ENCODE assay signal across 8 cellular contexts in genomic region chr14:41607119-41607785, GRCh38. TPM values are rescaled to one million over a fixed set of nuclear protein-coding genes. Genes with fewer than 3 reads are reported as not detected.
DNase-seq lines count a peak whose midpoint lies in the region; ATAC-seq lines count a peak whose summit lies in the region.

No MANE protein-coding gene starts in this region.

- H3K9me3 Mint-ChIP-seq in activated T-helper 2 cell treated with anti-CD3 and anti-CD28 coated beads, Interferon-gamma antibody, Interleukin-2, Interleukin-4, amounts not matched to agents 10 μg/mL and 5 μg/mL and 100 μg/mL, durations not matched to agents 14 hours and 24 hours and 36 hours = no peaks in the 10 kb centered on the region
- H3K9me3 Mint-ChIP-seq in stimulated activated naive B cell treated with anti-CD40 and anti-IgM and Interleukin-4, amounts not matched to agents 10 μg/mL and 1 μg/mL and 100 μg/mL, for 72 hours = no peaks in the 10 kb centered on the region

- no peaks in the 10 kb centered on the region for H3K36me3 Mint-ChIP-seq in activated T-helper 2 cell treated with anti-CD3 and anti-CD28 coated beads, Interferon-gamma antibody, Interleukin-2, Interleukin-4, amounts not matched to agents 10 μg/mL and 5 μg/mL and 100 μg/mL, durations not matched to agents 14 hours and 24 hours and 36 hours (ENCODE audit: low read depth)
- no peaks in the 10 kb centered on the region for H3K36me3 Mint-ChIP-seq in stimulated activated naive B cell treated with anti-CD40 and anti-IgM and Interleukin-4, amounts not matched to agents 10 μg/mL and 1 μg/mL and 100 μg/mL, for 72 hours

- DNase-seq in AG08396 (ENCODE audit: low spot score) (peak; percentile 6), NCI-H526 treated with DMSO at 0.1 percent for 48 hours (lab: John Stamatoyannopoulos, UW) (no peak), mucosa of gallbladder (ENCODE audit: low spot score) (no peak), KBM-7 (no peak)
- DNase-seq in activated T-helper 2 cell treated with anti-CD3 and anti-CD28 coated beads, Interferon-gamma antibody, Interleukin-2, Interleukin-4, amounts not matched to agents 10 μg/mL and 5 μg/mL and 100 μg/mL, durations not matched to agents 14 hours and 24 hours and 36 hours (ENCODE audit: low spot score) = no peak
- no peak for DNase-seq in stimulated activated naive B cell treated with anti-CD40 and anti-IgM and Interleukin-4, amounts not matched to agents 10 μg/mL and 1 μg/mL and 100 μg/mL, for 72 hours

- no peak overlapping the region for H3K27ac Mint-ChIP-seq in activated T-helper 2 cell treated with anti-CD3 and anti-CD28 coated beads, Interferon-gamma antibody, Interleukin-2, Interleukin-4, amounts not matched to agents 10 μg/mL and 5 μg/mL and 100 μg/mL, durations not matched to agents 14 hours and 24 hours and 36 hours
- H3K27ac Mint-ChIP-seq in stimulated activated naive B cell treated with anti-CD40 and anti-IgM and Interleukin-4, amounts not matched to agents 10 μg/mL and 1 μg/mL and 100 μg/mL, for 72 hours = peak overlapping the region; percentile 2

- H3K4me3 ChIP-seq in HUES64 (ENCODE audit: low read length) = peak overlapping the region; percentile 71
- peak overlapping the region; percentile 99 for H3K4me3 ChIP-seq in iPS-18a (ENCODE audit: low read length)

- H3K36me3 ChIP-seq in HUES64 (ENCODE audit: insufficient read depth, low read length) (no peaks in the 10 kb centered on the region), iPS-18a (ENCODE audit: control insufficient read depth, low read depth, low read length) (no peaks in the 10 kb centered on the region)

- intact Hi-C loops in activated T-helper 2 cell treated with anti-CD3 and anti-CD28 coated beads, Interferon-gamma antibody, Interleukin-2, Interleukin-4, amounts not matched to agents 10 μg/mL and 5 μg/mL and 100 μg/mL, durations not matched to agents 14 hours and 24 hours and 36 hours (cut with micrococcal nuclease) = no loop called here

- in situ Hi-C loops in KBM-7 (cut with MboI; ENCODE audit: low pct_unique_long_range_greater_than_20kb, low sequenced_read_pairs) = no loop called here

- H3K4me1 ChIP-seq in HUES64 (ENCODE audit: insufficient read depth, low read length) (peaks cover 16% of the 10 kb centered on the region), iPS-18a (ENCODE audit: control insufficient read depth, low read depth, low read length) (peaks cover 28% of the 10 kb centered on the region)

- no peak for ATAC-seq in stimulated activated naive B cell treated with anti-CD40 and anti-IgM and Interleukin-4, amounts not matched to agents 10 μg/mL and 1 μg/mL and 100 μg/mL, for 72 hours (replicated peaks)

- H3K9ac ChIP-seq in HUES64 (ENCODE audit: low read depth, low read length) = no peak overlapping the region
- H3K9ac ChIP-seq in iPS-18a (ENCODE audit: low read length) = no peak overlapping the region

- WGBS in HUES64 = under 1% methylated on average over 26 of the region's 29 CpGs

- H3K27ac ChIP-seq in HUES64 (ENCODE audit: low read depth, low read length) (no peak overlapping the region), iPS-18a (ENCODE audit: low read length) (no peak overlapping the region)

- peak overlapping the region; percentile 64 for H3K4me3 Mint-ChIP-seq in activated T-helper 2 cell treated with anti-CD3 and anti-CD28 coated beads, Interferon-gamma antibody, Interleukin-2, Interleukin-4, amounts not matched to agents 10 μg/mL and 5 μg/mL and 100 μg/mL, durations not matched to agents 14 hours and 24 hours and 36 hours (ENCODE audit: low read depth)
- peak overlapping the region; percentile 38 to 76 for H3K4me3 Mint-ChIP-seq in stimulated activated naive B cell treated with anti-CD40 and anti-IgM and Interleukin-4, amounts not matched to agents 10 μg/mL and 1 μg/mL and 100 μg/mL, for 72 hours

- H3K9me3 ChIP-seq in HUES64 (ENCODE audit: insufficient read depth, low read depth, low read length) (no peaks in the 10 kb centered on the region), iPS-18a (ENCODE audit: control insufficient read depth, low read depth, low read length) (no peaks in the 10 kb centered on the region)

- H3K27me3 ChIP-seq in HUES64 (ENCODE audit: insufficient read depth, low read length) = peaks cover 87% of the 10 kb centered on the region
- H3K27me3 ChIP-seq in iPS-18a (ENCODE audit: control insufficient read depth, insufficient read depth, low read length) = peaks cover 92% of the 10 kb centered on the region

- peaks cover 68% of the 10 kb centered on the region for H3K27me3 Mint-ChIP-seq in activated T-helper 2 cell treated with anti-CD3 and anti-CD28 coated beads, Interferon-gamma antibody, Interleukin-2, Interleukin-4, amounts not matched to agents 10 μg/mL and 5 μg/mL and 100 μg/mL, durations not matched to agents 14 hours and 24 hours and 36 hours (ENCODE audit: low read depth)
- peaks cover 72 to 84% of the 10 kb centered on the region in 2 donors for H3K27me3 Mint-ChIP-seq in stimulated activated naive B cell treated with anti-CD40 and anti-IgM and Interleukin-4, amounts not matched to agents 10 μg/mL and 1 μg/mL and 100 μg/mL, for 72 hours

- peaks cover 12% of the 10 kb centered on the region for H3K4me1 Mint-ChIP-seq in activated T-helper 2 cell treated with anti-CD3 and anti-CD28 coated beads, Interferon-gamma antibody, Interleukin-2, Interleukin-4, amounts not matched to agents 10 μg/mL and 5 μg/mL and 100 μg/mL, durations not matched to agents 14 hours and 24 hours and 36 hours (ENCODE audit: low read depth)
- H3K4me1 Mint-ChIP-seq in stimulated activated naive B cell treated with anti-CD40 and anti-IgM and Interleukin-4, amounts not matched to agents 10 μg/mL and 1 μg/mL and 100 μg/mL, for 72 hours = peaks cover 25 to 35% of the 10 kb centered on the region in 2 donors

RNA-seq across cellular contexts. Expression of gene LRFN5, which starts 0.6 kb away (rescaled TPM):
- polyA plus RNA-seq in HUES64 (2013, experiment 1 of 2) = 6.9 TPM
- polyA plus RNA-seq in HUES64 (2013, experiment 2 of 2) = 5.5 TPM
- total RNA-seq in activated T-helper 2 cell treated with anti-CD3 and anti-CD28 coated beads, Interferon-gamma antibody, Interleukin-2, Interleukin-4, amounts not matched to agents 10 μg/mL and 5 μg/mL and 100 μg/mL, durations not matched to agents 14 hours and 24 hours and 36 hours = not detected in 2 replicates
- 2.8 TPM for total RNA-seq in mucosa of gallbladder
